Comparison of ENCODE assay signal across 10 cellular contexts in the genomic region with DNA sequence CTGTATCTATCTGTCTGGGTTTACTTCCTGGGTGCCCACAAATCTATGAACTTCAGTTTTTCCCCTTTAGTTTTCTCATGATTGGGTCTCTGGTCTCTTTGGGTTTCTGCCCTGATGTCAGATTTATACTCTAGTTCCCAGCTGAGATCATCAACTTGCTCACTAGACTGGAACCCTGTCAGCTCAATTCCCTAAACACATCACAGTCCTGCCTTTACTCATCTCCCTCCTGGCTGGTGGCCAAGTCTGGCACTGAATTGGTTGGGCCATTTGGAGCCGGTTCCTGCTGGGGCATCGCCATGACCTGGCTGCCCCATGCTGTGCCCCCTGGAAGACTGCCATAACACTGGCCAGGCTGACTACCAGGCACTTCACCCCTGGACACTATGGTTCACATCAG.
DNase-seq lines count a peak whose midpoint lies in the region; ATAC-seq and TF ChIP-seq lines count a peak whose summit lies in the region.
"Had no signal": no experiment of that assay in that cellular context is flagged by ENCODE, and none has a peak within 500 bp of the region (broad histone marks: within the 10 kb centered on the region; RNA-seq: fewer than 3 reads in every experiment).

No MANE protein-coding gene starts in this region.

- no peaks in the 10 kb centered on the region for H3K9me3 ChIP-seq in A673 (ENCODE audit: low read depth, low read length, poor library complexity, severe bottlenecking)

- no peaks in the 10 kb centered on the region for H3K4me1 ChIP-seq in A673 (ENCODE audit: insufficient read depth, low read length, poor library complexity, severe bottlenecking)

- H3K4me3 ChIP-seq in A673 (ENCODE audit: low read depth, low read length, poor library complexity, severe bottlenecking): no peak overlapping the region
- H3K4me3 ChIP-seq in epithelial cell of proximal tubule (ENCODE audit: low read depth, low read length): no peak overlapping the region

- CTCF ChIA-PET in A673 (lab: Charles Lee): no interaction called here

- TF ChIP-seq CTCF in A673 (conservative IDR thresholded peaks at IDR 0.05; ENCODE audit: low read depth, low read length) (no peak), epithelial cell of proximal tubule (conservative IDR thresholded peaks at IDR 0.05; ENCODE audit: low read depth, low read length) (no peak), progenitor cell of endocrine pancreas (IDR thresholded peaks at IDR 0.05; ENCODE audit: unreplicated experiment) (no peak)

- H3K27ac ChIP-seq in A673 (ENCODE audit: low read depth, low read length, poor library complexity, severe bottlenecking): no peak overlapping the region
- H3K27ac ChIP-seq: C4-2B had no signal

- DNase-seq in A673 (ENCODE audit: low spot score): peak; percentile 41
- DNase-seq in LHCN-M2 (ENCODE audit: low read depth): peak; percentile 75
- DNase-seq in epithelial cell of proximal tubule (ENCODE audit: low read depth): peak; percentile 84
- DNase-seq in progenitor cell of endocrine pancreas (ENCODE audit: low spot score, unreplicated experiment): no peak
- no peak for DNase-seq in H4 (ENCODE audit: low spot score)
- DNase-seq in activated CD4-positive, alpha-beta T cell treated with anti-CD3 and anti-CD28 coated beads, Interleukin-2, amount 50 U/mL, for 48 hours: no peak

- ATAC-seq in GM18868 (IDR thresholded peaks at IDR 0.05; ENCODE audit: unreplicated experiment) (peak; percentile 84), HG03139 (IDR thresholded peaks at IDR 0.05; ENCODE audit: unreplicated experiment) (no peak)

- peaks cover 4% of the 10 kb centered on the region for H3K4me1 Mint-ChIP-seq in progenitor cell of endocrine pancreas (ENCODE audit: low read depth)

- H3K36me3 Mint-ChIP-seq in progenitor cell of endocrine pancreas (ENCODE audit: insufficient read depth): no peaks in the 10 kb centered on the region

- H3K36me3 ChIP-seq in A673 (ENCODE audit: insufficient read depth, low read length, poor library complexity, severe bottlenecking): no peaks in the 10 kb centered on the region

- no peaks in the 10 kb centered on the region for H3K27me3 Mint-ChIP-seq in progenitor cell of endocrine pancreas
- H3K27me3 Mint-ChIP-seq: stimulated activated naive CD8-positive, alpha-beta T cell treated with anti-CD3 and anti-CD28 coated beads, Interleukin-15, Interleukin-2, amounts not matched to agents 100 ng/mL and 50 ng/mL, for 24 hours had no signal

- intact Hi-C loops in A673 (cut with micrococcal nuclease; ENCODE audit: unreplicated experiment): no loop called here

- BruUV-seq in A673 (replicated peaks; lab: Mats Ljungman, UMichigan): no TSS peak

- POLR2A ChIA-PET in A673 (lab: Charles Lee; ENCODE audit: low non-redundant PET): no interaction called here

- no peaks in the 10 kb centered on the region for H3K27me3 ChIP-seq in A673 (replicated peaks; ENCODE audit: insufficient read depth, low read depth, low read length, poor library complexity)

- no peak overlapping the region for H3K4me3 Mint-ChIP-seq in progenitor cell of endocrine pancreas (ENCODE audit: low read depth)
- H3K4me3 Mint-ChIP-seq: stimulated activated naive CD8-positive, alpha-beta T cell treated with anti-CD3 and anti-CD28 coated beads, Interleukin-15, Interleukin-2, amounts not matched to agents 100 ng/mL and 50 ng/mL, for 24 hours had no signal

- no peak overlapping the region for H3K27ac Mint-ChIP-seq in progenitor cell of endocrine pancreas
- H3K27ac Mint-ChIP-seq: stimulated activated naive CD8-positive, alpha-beta T cell treated with anti-CD3 and anti-CD28 coated beads, Interleukin-15, Interleukin-2, amounts not matched to agents 100 ng/mL and 50 ng/mL, for 24 hours had no signal

- no peaks in the 10 kb centered on the region for H3K9me3 Mint-ChIP-seq in progenitor cell of endocrine pancreas (ENCODE audit: low read depth)
- H3K9me3 Mint-ChIP-seq: stimulated activated naive CD8-positive, alpha-beta T cell treated with anti-CD3 and anti-CD28 coated beads, Interleukin-15, Interleukin-2, amounts not matched to agents 100 ng/mL and 50 ng/mL, for 24 hours had no signal

Comparison
In these comparisons a context has a peak if more than half of its experiments do, and no peak if none do; other contexts are left out.
1. DNase-seq: peak in A673 (single experiment), LHCN-M2 (single experiment) and epithelial cell of proximal tubule (single experiment); none in progenitor cell of endocrine pancreas (single experiment), H4 (single experiment) and activated CD4-positive, alpha-beta T cell treated with anti-CD3 and anti-CD28 coated beads, Interleukin-2, amount 50 U/mL, for 48 hours (0 of 2).